26 cellular contexts compared by ENCODE assay signal in genomic region chr12:86719381-86719780, GRCh38.
DNase-seq lines count a peak whose midpoint lies in the region; ATAC-seq and TF ChIP-seq lines count a peak whose summit lies in the region.
"Had no signal": no experiment of that assay in that cellular context is flagged by ENCODE, and none has a peak within 500 bp of the region (broad histone marks: within the 10 kb centered on the region; RNA-seq: fewer than 3 reads in every experiment).

No MANE protein-coding gene starts in this region.

- peak; percentile 50 for DNase-seq in HT1080 (ENCODE audit: low read depth)
- peak; percentile 85 for DNase-seq in amniotic epithelial cell (ENCODE audit: low read depth)
- DNase-seq in fibroblast of pulmonary artery (ENCODE audit: low read depth) = peak; percentile 44
- no peak for DNase-seq in foreskin melanocyte
- DNase-seq in D341Med (ENCODE audit: low spot score) = no peak
- DNase-seq in pons (ENCODE audit: low spot score) = no peak
- DNase-seq: activated CD4-positive, alpha-beta T cell treated with anti-CD3 and anti-CD28 coated beads, Interleukin-2, amount 10 ng/mL, durations not matched to agents 24 days and 14 days; activated T-cell treated with anti-CD3 and anti-CD28 coated beads, Interleukin-2, amount 50 U/mL, for 1 hour; body of pancreas; CD8-positive, alpha-beta T cell; effector CD4-positive, alpha-beta T cell; H7; hippocampal formation; KG1; left lung; NCI-H1436; NCI-H2107; NCI-H446; NCI-H82; sigmoid colon; stimulated activated naive CD4-positive, alpha-beta T cell treated with Interleukin-2 at 50 U/mL for 16 hours; testis; WERI-Rb-1 had no signal

- no peak overlapping the region for H3K4me3 ChIP-seq in fibroblast of pulmonary artery (replicated peaks; ENCODE audit: low read depth, low read length)
- H3K4me3 ChIP-seq: body of pancreas, gastroesophageal sphincter, left lung, sigmoid colon, testis had no signal

- ATAC-seq in GM21529 (IDR thresholded peaks at IDR 0.05; ENCODE audit: unreplicated experiment) = no peak
- ATAC-seq: body of pancreas; CD8-positive, alpha-beta T cell; gastroesophageal sphincter; left lung; Right ventricle myocardium inferior had no signal

- TF ChIP-seq CTCF in fibroblast of pulmonary artery (IDR thresholded peaks at IDR 0.05; ENCODE audit: low read length, missing control alignments) = no peak

Comparison
In these comparisons a context has a peak if more than half of its experiments do, and no peak if none do; other contexts are left out.
1. DNase-seq: peak in HT1080 (single experiment), amniotic epithelial cell (single experiment) and fibroblast of pulmonary artery (single experiment); none in foreskin melanocyte (single experiment), D341Med (single experiment) and pons (single experiment).